In the genomic region with DNA sequence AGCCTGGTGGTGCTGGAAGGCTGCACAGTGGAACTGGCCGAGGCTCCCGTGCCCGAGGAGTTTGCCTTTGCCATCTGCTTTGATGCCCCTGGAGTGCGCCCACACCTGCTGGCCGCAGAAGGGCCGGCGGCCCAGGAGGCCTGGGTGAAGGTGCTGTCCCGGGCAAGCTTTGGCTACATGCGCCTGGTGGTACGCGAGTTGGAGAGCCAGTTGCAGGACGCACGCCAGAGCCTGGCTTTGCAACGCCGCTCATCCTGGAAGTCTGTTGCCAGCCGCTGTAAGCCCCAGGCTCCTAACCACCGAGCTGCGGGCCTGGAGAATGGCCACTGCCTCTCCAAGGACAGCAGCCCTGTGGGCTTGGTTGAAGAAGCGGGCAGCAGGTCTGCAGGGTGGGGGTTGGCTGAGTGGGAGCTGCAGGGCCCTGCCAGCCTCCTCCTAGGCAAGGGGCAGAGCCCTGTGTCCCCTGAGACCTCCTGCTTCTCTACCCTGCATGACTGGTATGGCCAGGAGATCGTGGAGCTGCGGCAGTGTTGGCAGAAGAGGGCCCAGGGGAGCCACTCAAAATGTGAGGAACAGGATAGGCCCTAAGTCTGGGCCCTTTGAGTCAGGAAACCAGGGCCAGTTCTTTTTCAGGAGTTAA, we compare ENCODE assay signal across 11 cellular contexts. TPM values are rescaled to one million over a fixed set of nuclear protein-coding genes. Genes with fewer than 3 reads are reported as not detected.
DNase-seq lines count a peak whose midpoint lies in the region; ATAC-seq and TF ChIP-seq lines count a peak whose summit lies in the region.
"Had no signal": no experiment of that assay in that cellular context is flagged by ENCODE, and none has a peak within 500 bp of the region (broad histone marks: within the 10 kb centered on the region; RNA-seq: fewer than 3 reads in every experiment).

No MANE protein-coding gene starts in this region.

- CTCF ChIA-PET in RWPE1 (lab: Yijun Ruan, JAX): no interaction called here

- POLR2A ChIA-PET in RWPE1 (lab: Yijun Ruan, JAX; ENCODE audit: low non-redundant PET): no interaction called here

- H3K36me3 ChIP-seq in BLaER1 (peaks cover 13% of the 10 kb centered on the region), BE2C (peaks cover 11% of the 10 kb centered on the region)

- peaks cover 82% of the 10 kb centered on the region for H3K4me1 ChIP-seq in BLaER1
- H3K4me1 ChIP-seq in BE2C: peaks cover 6% of the 10 kb centered on the region

- ATAC-seq in sciatic nerve (no peak), HG03571 (IDR thresholded peaks at IDR 0.05; ENCODE audit: unreplicated experiment) (no peak)

- no peaks in the 10 kb centered on the region for H4K20me1 ChIP-seq in BLaER1

- H3K4me2 ChIP-seq in BLaER1: peak overlapping the region; percentile 92

- intact Hi-C loops in cardiac septum (cut with DNase I) (loop anchor here (10.0 kb wide), 1 partner anchor 393 kb away; a partner anchor contains a TSS), sciatic nerve (cut with DNase I) (no loop called here)

- DNase-seq in RWPE1 (ENCODE audit: low spot score) (no peak), cardiac septum (ENCODE audit: low spot score) (peak; percentile 59), sciatic nerve (ENCODE audit: low spot score) (peak; percentile 59), NCI-H510A treated with DMSO at 0.1 percent for 48 hours (lab: John Stamatoyannopoulos, UW) (no peak), OCI-M1 (lab: John Stamatoyannopoulos, UW) (no peak), BE2C (no peak)
- DNase-seq: activated T-cell treated with anti-CD3 and anti-CD28 coated beads, Interleukin-2, amount 50 U/mL, for 1 hour; NCI-H1694; retina had no signal

- H3K27ac ChIP-seq in BLaER1 (peak overlapping the region; percentile 96), RWPE1 (peak overlapping the region; percentile 90)

- no peaks in the 10 kb centered on the region for H3K9me3 ChIP-seq in BLaER1
- H3K9me3 ChIP-seq in BE2C: no peaks in the 10 kb centered on the region

- H3K4me3 ChIP-seq in BLaER1 (peak overlapping the region; percentile 32; the same call in 1 of the 2 replicates), BE2C (ENCODE audit: low read depth, low read length) (no peak overlapping the region)

- peak overlapping the region; percentile 96 for H3K9ac ChIP-seq in BLaER1

- TF ChIP-seq CTCF in RWPE1 (conservative IDR thresholded peaks at IDR 0.05; ENCODE audit: low read depth) (no peak), BE2C (IDR thresholded peaks at IDR 0.05; ENCODE audit: low read depth, low read length) (no peak)

- peaks cover 19% of the 10 kb centered on the region; the same call in 1 of the 2 replicates for H3K27me3 ChIP-seq in BLaER1
- H3K27me3 ChIP-seq in BE2C: no peaks in the 10 kb centered on the region

RNA-seq across cellular contexts. Expression of a gene that starts 1.9 kb away (rescaled TPM):
- 123 TPM for total RNA-seq in cardiac septum
- total RNA-seq in sciatic nerve: 53.3 TPM
- 216 TPM for polyA plus RNA-seq in BE2C (2012; ENCODE audit: insufficient read depth, insufficient read length, low read depth)

RNA-seq across cellular contexts. Expression of a gene that starts 3.6 kb away (rescaled TPM):
- total RNA-seq in cardiac septum (4.5 TPM), sciatic nerve (12.8 TPM)
- 0.37 TPM for polyA plus RNA-seq in BE2C (2012; ENCODE audit: insufficient read depth, insufficient read length, low read depth)

RNA-seq across cellular contexts. Expression of a gene that starts 7.0 kb away (rescaled TPM):
- total RNA-seq in cardiac septum: 11.2 TPM
- 17.0 TPM for total RNA-seq in sciatic nerve
- 14.2 TPM for polyA plus RNA-seq in BE2C (2012; ENCODE audit: insufficient read depth, insufficient read length, low read depth)

RNA-seq across cellular contexts. Expression of a gene that starts 13.0 kb away (rescaled TPM):
- total RNA-seq in cardiac septum (183 TPM), sciatic nerve (31.9 TPM)
- 240 TPM for polyA plus RNA-seq in BE2C (2012; ENCODE audit: insufficient read depth, insufficient read length, low read depth)

RNA-seq across cellular contexts. Expression of a gene that starts 53.0 kb away (rescaled TPM):
- total RNA-seq in cardiac septum: 0.35 TPM
- 2.0 TPM for total RNA-seq in sciatic nerve
- 6.7 TPM for polyA plus RNA-seq in BE2C (2012; ENCODE audit: insufficient read depth, insufficient read length, low read depth)

Comparison
In these comparisons a context has a peak if more than half of its experiments do, and no peak if none do; other contexts are left out.
1. DNase-seq: peak in cardiac septum (single experiment) and sciatic nerve (single experiment); none in RWPE1 (single experiment), NCI-H510A treated with DMSO at 0.1 percent for 48 hours (single experiment), OCI-M1 (single experiment) and BE2C (single experiment).